Comparison of ENCODE assay signal across 1 cellular context in the genomic region with DNA sequence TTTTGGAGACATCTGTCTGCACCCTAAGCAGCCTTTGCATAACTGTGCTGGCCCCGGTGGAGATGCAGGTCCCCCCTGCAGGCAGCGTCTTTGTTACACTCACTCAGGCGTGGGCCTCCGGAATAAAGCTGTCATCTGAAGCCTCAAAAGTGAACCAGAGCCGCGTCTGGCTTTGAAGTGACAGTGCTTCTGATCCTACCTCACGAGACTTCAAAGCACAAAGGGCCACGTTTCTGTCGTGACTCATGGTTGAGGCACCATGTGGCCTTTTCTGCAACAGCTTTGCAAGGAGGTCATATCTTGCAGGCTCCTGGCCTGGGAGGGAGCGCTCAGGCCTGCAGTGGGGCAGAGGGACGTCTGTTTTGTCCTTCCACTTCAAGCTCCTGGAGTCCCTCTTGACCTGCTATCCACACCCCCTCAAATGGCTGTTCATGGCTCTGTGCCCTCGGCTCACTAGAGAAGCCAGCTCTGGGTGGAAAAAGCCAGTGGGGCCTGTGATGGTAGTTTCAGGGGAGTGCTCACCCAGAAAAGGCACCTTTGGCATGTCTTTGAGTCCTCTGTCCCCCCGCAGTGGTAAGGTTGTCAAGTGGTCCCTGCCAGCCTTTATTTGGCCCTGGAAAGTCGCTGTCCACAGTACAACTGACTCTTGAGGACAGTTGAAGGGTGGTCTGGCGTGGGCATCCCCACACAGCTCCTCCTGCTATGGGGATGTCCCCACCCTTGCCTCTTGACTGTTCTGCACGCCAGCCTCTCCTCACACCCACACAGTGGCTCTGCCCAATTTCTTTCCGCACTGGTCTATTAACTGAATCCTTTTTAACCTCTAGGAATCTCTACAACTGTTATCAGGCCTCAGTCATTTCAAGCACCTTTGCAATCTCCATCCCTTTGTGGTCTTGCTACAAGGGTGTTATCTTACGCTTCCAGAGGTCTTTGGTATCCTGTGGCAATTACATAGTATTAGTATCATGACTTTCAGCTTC.
A peak's percentile ranks its signal among the peaks of the same experiment; 100 is the strongest.
TF ChIP-seq lines count a peak whose summit lies in the region.

No MANE protein-coding gene starts in this region.

TF ChIP-seq in H1, 55 proteins besides CTCF, POLR2A, EP300 and RAD21:
- TF ChIP-seq, protein P1, sequence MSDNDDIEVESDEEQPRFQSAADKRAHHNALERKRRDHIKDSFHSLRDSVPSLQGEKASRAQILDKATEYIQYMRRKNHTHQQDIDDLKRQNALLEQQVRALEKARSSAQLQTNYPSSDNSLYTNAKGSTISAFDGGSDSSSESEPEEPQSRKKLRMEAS (IDR thresholded peaks at IDR 0.05), result peak; percentile 67
- TF ChIP-seq NRF1 (IDR thresholded peaks at IDR 0.05; ENCODE audit: low read depth, low read length), result no peak
